ENCODE assay signal across 1 cellular context in the genomic region with DNA sequence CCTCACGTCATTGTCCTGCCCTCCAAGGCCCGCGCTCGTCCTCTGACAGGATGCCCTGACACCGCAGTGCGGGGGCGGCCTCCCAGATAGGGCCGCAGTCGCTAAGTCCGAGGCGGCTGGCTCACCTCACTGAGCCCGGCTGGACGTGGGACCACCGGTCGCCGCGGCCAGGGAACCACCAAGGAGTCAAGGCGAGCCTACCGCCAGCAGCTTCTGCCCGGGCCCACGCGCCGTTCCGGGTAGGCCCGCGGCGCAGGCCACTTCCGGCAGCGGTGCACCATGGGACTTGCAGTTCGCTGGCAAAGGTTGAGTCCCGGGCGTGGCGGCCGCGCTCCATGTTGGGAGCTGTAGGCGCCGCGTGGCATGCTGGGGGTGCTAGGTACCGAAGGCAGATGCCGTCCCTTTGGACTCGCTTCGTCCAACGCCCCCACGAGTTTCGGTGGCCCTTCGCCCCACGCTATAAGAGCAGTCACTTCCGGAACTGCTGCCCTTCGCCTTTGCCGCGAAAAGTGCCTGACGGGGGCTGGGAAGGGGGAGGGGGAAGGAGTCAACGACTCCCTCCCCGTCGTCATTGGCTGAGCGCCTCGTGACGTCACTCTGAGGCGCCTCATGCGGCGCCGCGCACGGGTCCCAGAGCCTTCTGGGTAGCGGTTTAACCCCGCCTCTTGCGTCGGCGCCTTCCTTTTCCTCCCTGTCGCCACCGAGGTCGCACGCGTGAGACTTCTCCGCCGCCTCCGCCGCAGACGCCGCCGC.
TF ChIP-seq lines count a peak whose summit lies in the region.

A gene (plus strand): TSS at position 681 of the 753 bp plus-strand sequence. CDS start 268 bp downstream, outside the sequence.

TF ChIP-seq in K562, 482 proteins besides CTCF, POLR2A, EP300 and RAD21 (continued from another document and continues in another):
- TF ChIP-seq PTRF (tag; IDR thresholded peaks at IDR 0.05), result no peak
- no peak for TF ChIP-seq ZNF717 (CRISPR knock-in tag; IDR thresholded peaks at IDR 0.05)
- TF ChIP-seq LARP7 (IDR thresholded peaks at IDR 0.05), result peak; percentile 80; the same call in 1 of the 2 replicates
- peak; percentile 99 for TF ChIP-seq GABPA (tag; conservative IDR thresholded peaks at IDR 0.05; ENCODE audit: low read depth)
- no peak for TF ChIP-seq RUNX1 (IDR thresholded peaks at IDR 0.05; ENCODE audit: low read depth)
- TF ChIP-seq SP1 (CRISPR knock-in tag; IDR thresholded peaks at IDR 0.05), result peak; percentile 94
- TF ChIP-seq MYNN (IDR thresholded peaks at IDR 0.05), result peak; percentile 44; the same call in 1 of the 2 replicates
- no peak for TF ChIP-seq MYNN (CRISPR knock-in tag; IDR thresholded peaks at IDR 0.05)
- no peak for TF ChIP-seq CCAR2 (IDR thresholded peaks at IDR 0.05; ENCODE audit: low read depth, low read length)
- TF ChIP-seq KLF16 (IDR thresholded peaks at IDR 0.05), result no peak
- no peak for TF ChIP-seq ZNF165 (CRISPR knock-in tag; IDR thresholded peaks at IDR 0.05; ENCODE audit: borderline replicate concordance)
- TF ChIP-seq, protein P1, sequence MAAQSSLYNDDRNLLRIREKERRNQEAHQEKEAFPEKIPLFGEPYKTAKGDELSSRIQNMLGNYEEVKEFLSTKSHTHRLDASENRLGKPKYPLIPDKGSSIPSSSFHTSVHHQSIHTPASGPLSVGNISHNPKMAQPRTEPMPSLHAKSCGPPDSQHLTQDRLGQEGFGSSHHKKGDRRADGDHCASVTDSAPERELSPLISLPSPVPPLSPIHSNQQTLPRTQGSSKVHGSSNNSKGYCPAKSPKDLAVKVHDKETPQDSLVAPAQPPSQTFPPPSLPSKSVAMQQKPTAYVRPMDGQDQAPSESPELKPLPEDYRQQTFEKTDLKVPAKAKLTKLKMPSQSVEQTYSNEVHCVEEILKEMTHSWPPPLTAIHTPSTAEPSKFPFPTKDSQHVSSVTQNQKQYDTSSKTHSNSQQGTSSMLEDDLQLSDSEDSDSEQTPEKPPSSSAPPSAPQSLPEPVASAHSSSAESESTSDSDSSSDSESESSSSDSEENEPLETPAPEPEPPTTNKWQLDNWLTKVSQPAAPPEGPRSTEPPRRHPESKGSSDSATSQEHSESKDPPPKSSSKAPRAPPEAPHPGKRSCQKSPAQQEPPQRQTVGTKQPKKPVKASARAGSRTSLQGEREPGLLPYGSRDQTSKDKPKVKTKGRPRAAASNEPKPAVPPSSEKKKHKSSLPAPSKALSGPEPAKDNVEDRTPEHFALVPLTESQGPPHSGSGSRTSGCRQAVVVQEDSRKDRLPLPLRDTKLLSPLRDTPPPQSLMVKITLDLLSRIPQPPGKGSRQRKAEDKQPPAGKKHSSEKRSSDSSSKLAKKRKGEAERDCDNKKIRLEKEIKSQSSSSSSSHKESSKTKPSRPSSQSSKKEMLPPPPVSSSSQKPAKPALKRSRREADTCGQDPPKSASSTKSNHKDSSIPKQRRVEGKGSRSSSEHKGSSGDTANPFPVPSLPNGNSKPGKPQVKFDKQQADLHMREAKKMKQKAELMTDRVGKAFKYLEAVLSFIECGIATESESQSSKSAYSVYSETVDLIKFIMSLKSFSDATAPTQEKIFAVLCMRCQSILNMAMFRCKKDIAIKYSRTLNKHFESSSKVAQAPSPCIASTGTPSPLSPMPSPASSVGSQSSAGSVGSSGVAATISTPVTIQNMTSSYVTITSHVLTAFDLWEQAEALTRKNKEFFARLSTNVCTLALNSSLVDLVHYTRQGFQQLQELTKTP (IDR thresholded peaks at IDR 0.05; ENCODE audit: low read depth in 1 of 2, partially characterized antibody in 2 of 2), result peak in 1 of 2 experiments; percentile 97
- TF ChIP-seq TBL1XR1 (IDR thresholded peaks at IDR 0.05; ENCODE audit: low read length in 2 of 2), result peak; percentile 82 to 96
- TF ChIP-seq TSC22D4 (tag; IDR thresholded peaks at IDR 0.05), result no peak
- TF ChIP-seq ETS2 (tag; IDR thresholded peaks at IDR 0.05; ENCODE audit: borderline replicate concordance, poor library complexity, severe bottlenecking), result no peak
- TF ChIP-seq ZNF41 (CRISPR knock-in tag; conservative IDR thresholded peaks at IDR 0.05), result no peak
- TF ChIP-seq, protein P2, sequence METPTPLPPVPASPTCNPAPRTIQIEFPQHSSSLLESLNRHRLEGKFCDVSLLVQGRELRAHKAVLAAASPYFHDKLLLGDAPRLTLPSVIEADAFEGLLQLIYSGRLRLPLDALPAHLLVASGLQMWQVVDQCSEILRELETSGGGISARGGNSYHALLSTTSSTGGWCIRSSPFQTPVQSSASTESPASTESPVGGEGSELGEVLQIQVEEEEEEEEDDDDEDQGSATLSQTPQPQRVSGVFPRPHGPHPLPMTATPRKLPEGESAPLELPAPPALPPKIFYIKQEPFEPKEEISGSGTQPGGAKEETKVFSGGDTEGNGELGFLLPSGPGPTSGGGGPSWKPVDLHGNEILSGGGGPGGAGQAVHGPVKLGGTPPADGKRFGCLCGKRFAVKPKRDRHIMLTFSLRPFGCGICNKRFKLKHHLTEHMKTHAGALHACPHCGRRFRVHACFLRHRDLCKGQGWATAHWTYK (CRISPR knock-in tag; IDR thresholded peaks at IDR 0.05), result peak; percentile 43; the same call in 1 of the 2 replicates
- TF ChIP-seq ZNF589 (CRISPR knock-in tag; IDR thresholded peaks at IDR 0.05; ENCODE audit: low read depth), result 0 out of 2 replicates have a peak, but pooled peaks have one; percentile 52
- TF ChIP-seq, protein P3, sequence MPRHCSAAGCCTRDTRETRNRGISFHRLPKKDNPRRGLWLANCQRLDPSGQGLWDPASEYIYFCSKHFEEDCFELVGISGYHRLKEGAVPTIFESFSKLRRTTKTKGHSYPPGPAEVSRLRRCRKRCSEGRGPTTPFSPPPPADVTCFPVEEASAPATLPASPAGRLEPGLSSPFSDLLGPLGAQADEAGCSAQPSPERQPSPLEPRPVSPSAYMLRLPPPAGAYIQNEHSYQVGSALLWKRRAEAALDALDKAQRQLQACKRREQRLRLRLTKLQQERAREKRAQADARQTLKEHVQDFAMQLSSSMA (CRISPR knock-in tag; IDR thresholded peaks at IDR 0.05), result no peak
- no peak for TF ChIP-seq IFI16 (CRISPR knock-in tag; IDR thresholded peaks at IDR 0.05)
- no peak for TF ChIP-seq DPF2 (IDR thresholded peaks at IDR 0.05)
- no peak for TF ChIP-seq ZFP1 (CRISPR knock-in tag; IDR thresholded peaks at IDR 0.05)
- TF ChIP-seq, protein P4, sequence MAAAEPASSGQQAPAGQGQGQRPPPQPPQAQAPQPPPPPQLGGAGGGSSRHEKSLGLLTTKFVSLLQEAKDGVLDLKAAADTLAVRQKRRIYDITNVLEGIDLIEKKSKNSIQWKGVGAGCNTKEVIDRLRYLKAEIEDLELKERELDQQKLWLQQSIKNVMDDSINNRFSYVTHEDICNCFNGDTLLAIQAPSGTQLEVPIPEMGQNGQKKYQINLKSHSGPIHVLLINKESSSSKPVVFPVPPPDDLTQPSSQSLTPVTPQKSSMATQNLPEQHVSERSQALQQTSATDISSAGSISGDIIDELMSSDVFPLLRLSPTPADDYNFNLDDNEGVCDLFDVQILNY (CRISPR knock-in tag; IDR thresholded peaks at IDR 0.05), result peak; percentile 91
- TF ChIP-seq, protein P5, sequence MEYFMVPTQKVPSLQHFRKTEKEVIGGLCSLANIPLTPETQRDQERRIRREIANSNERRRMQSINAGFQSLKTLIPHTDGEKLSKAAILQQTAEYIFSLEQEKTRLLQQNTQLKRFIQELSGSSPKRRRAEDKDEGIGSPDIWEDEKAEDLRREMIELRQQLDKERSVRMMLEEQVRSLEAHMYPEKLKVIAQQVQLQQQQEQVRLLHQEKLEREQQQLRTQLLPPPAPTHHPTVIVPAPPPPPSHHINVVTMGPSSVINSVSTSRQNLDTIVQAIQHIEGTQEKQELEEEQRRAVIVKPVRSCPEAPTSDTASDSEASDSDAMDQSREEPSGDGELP (CRISPR knock-in tag; IDR thresholded peaks at IDR 0.05; ENCODE audit: borderline replicate concordance), result peak; percentile 92
- TF ChIP-seq RHOXF2B (CRISPR knock-in tag; conservative IDR thresholded peaks at IDR 0.05), result no peak
- no peak for TF ChIP-seq ZNF436 (CRISPR knock-in tag; IDR thresholded peaks at IDR 0.05)
- TF ChIP-seq CBX8 (IDR thresholded peaks at IDR 0.05; ENCODE audit: borderline replicate concordance, extremely low read depth, low read depth, low read length, poor library complexity, severe bottlenecking), result no peak
- TF ChIP-seq NFXL1 (CRISPR knock-in tag; IDR thresholded peaks at IDR 0.05), result no peak
- TF ChIP-seq PHB2 (IDR thresholded peaks at IDR 0.05; ENCODE audit: low read depth), result no peak
- TF ChIP-seq CBX3 (IDR thresholded peaks at IDR 0.05; ENCODE audit: borderline replicate concordance in 1 of 2, low read length in 2 of 2), result no peak
- TF ChIP-seq ZNF77 (CRISPR knock-in tag; IDR thresholded peaks at IDR 0.05), result peak; percentile 72; the same call in 1 of the 2 replicates
- peak; percentile 74; the same call in 1 of the 2 replicates for TF ChIP-seq E2F3 (CRISPR knock-in tag; IDR thresholded peaks at IDR 0.05)
- TF ChIP-seq NR3C1 (CRISPR knock-in tag; IDR thresholded peaks at IDR 0.05), result peak; percentile 83
- TF ChIP-seq, protein P6, sequence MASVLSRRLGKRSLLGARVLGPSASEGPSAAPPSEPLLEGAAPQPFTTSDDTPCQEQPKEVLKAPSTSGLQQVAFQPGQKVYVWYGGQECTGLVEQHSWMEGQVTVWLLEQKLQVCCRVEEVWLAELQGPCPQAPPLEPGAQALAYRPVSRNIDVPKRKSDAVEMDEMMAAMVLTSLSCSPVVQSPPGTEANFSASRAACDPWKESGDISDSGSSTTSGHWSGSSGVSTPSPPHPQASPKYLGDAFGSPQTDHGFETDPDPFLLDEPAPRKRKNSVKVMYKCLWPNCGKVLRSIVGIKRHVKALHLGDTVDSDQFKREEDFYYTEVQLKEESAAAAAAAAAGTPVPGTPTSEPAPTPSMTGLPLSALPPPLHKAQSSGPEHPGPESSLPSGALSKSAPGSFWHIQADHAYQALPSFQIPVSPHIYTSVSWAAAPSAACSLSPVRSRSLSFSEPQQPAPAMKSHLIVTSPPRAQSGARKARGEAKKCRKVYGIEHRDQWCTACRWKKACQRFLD (CRISPR knock-in tag; IDR thresholded peaks at IDR 0.05), result peak; percentile 97
- TF ChIP-seq POLR2H (tag; IDR thresholded peaks at IDR 0.05; ENCODE audit: low read depth), result peak; percentile 78
- TF ChIP-seq, protein P7, sequence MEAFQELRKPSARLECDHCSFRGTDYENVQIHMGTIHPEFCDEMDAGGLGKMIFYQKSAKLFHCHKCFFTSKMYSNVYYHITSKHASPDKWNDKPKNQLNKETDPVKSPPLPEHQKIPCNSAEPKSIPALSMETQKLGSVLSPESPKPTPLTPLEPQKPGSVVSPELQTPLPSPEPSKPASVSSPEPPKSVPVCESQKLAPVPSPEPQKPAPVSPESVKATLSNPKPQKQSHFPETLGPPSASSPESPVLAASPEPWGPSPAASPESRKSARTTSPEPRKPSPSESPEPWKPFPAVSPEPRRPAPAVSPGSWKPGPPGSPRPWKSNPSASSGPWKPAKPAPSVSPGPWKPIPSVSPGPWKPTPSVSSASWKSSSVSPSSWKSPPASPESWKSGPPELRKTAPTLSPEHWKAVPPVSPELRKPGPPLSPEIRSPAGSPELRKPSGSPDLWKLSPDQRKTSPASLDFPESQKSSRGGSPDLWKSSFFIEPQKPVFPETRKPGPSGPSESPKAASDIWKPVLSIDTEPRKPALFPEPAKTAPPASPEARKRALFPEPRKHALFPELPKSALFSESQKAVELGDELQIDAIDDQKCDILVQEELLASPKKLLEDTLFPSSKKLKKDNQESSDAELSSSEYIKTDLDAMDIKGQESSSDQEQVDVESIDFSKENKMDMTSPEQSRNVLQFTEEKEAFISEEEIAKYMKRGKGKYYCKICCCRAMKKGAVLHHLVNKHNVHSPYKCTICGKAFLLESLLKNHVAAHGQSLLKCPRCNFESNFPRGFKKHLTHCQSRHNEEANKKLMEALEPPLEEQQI (IDR thresholded peaks at IDR 0.05), result no peak
- TF ChIP-seq, protein P8, sequence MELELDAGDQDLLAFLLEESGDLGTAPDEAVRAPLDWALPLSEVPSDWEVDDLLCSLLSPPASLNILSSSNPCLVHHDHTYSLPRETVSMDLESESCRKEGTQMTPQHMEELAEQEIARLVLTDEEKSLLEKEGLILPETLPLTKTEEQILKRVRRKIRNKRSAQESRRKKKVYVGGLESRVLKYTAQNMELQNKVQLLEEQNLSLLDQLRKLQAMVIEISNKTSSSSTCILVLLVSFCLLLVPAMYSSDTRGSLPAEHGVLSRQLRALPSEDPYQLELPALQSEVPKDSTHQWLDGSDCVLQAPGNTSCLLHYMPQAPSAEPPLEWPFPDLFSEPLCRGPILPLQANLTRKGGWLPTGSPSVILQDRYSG (tag; conservative IDR thresholded peaks at IDR 0.05; ENCODE audit: low read depth), result peak; percentile 48; the same call in 1 of the 2 replicates
- TF ChIP-seq KAT8 (IDR thresholded peaks at IDR 0.05; ENCODE audit: low read depth), result no peak
- no peak for TF ChIP-seq ILK (tag; IDR thresholded peaks at IDR 0.05; ENCODE audit: borderline replicate concordance, low read depth)
- TF ChIP-seq U2AF2 (optimal IDR thresholded peaks at IDR 0.05; ENCODE audit: low read depth, low read length), result no peak
- TF ChIP-seq HNRNPH1 (optimal IDR thresholded peaks at IDR 0.05; ENCODE audit: low read depth, low read length), result no peak
- no peak for TF ChIP-seq XRCC5 (IDR thresholded peaks at IDR 0.05; ENCODE audit: low read depth, low read length)
- TF ChIP-seq KLF6 (CRISPR knock-in tag; IDR thresholded peaks at IDR 0.05; ENCODE audit: borderline replicate concordance), result 0 out of 2 replicates have a peak, but pooled peaks have one; percentile 18
- TF ChIP-seq BRCA1 (IDR thresholded peaks at IDR 0.05), result no peak
- no peak for TF ChIP-seq BRCA1 (CRISPR knock-in tag; IDR thresholded peaks at IDR 0.05)
- TF ChIP-seq ZNF212 (CRISPR knock-in tag; IDR thresholded peaks at IDR 0.05), result no peak
- peak; percentile 99 for TF ChIP-seq EP400 (IDR thresholded peaks at IDR 0.05)
- TF ChIP-seq TFAM (CRISPR knock-in tag; conservative IDR thresholded peaks at IDR 0.05), result no peak
- TF ChIP-seq EWSR1 (IDR thresholded peaks at IDR 0.05; ENCODE audit: borderline replicate concordance, low read depth, partially characterized antibody), result no peak
- TF ChIP-seq TEAD4 (IDR thresholded peaks at IDR 0.05; ENCODE audit: low read length), result no peak
- no peak for TF ChIP-seq TEAD4 (CRISPR knock-in tag; IDR thresholded peaks at IDR 0.05; ENCODE audit: borderline replicate concordance)
- TF ChIP-seq SIX5 (IDR thresholded peaks at IDR 0.05; ENCODE audit: borderline replicate concordance in 1 of 2, insufficient read depth in 1 of 2, low read depth in 1 of 2, low read length in 2 of 2), result peak; percentile 81 to 83
